Comparison of ENCODE assay signal across 8 cellular contexts in genomic region chr16:21820028-21820907, GRCh38. TPM values are rescaled to one million over a fixed set of nuclear protein-coding genes. Genes with fewer than 3 reads are reported as not detected.
A peak's percentile ranks its signal among the peaks of the same experiment; 100 is the strongest.
DNase-seq lines count a peak whose midpoint lies in the region; TF ChIP-seq lines count a peak whose summit lies in the region.
"Not testable (repeated sequence)": the region's sequence is repeated elsewhere in the genome, so short reads cannot be mapped to it uniquely, and the experiment has no call there.

No MANE protein-coding gene starts in this region.

- H3K4me3 ChIP-seq in MG63 (peak overlapping the region; percentile 83), SJCRH30 (peak overlapping the region; percentile 99), neutrophil (ENCODE audit: low read depth in 1 of 2, low read length in 1 of 2) (peak overlapping the region; percentile 54 to 62)

- not testable (repeated sequence) for H3K9me3 Mint-ChIP-seq in stimulated activated naive CD8-positive, alpha-beta T cell treated with anti-CD3 and anti-CD28 coated beads, Interleukin-15, Interleukin-2, amounts not matched to agents 100 ng/mL and 50 ng/mL, for 24 hours

- peaks cover 24% of the 10 kb centered on the region for H3K36me3 Mint-ChIP-seq in stimulated activated naive CD8-positive, alpha-beta T cell treated with anti-CD3 and anti-CD28 coated beads, Interleukin-15, Interleukin-2, amounts not matched to agents 100 ng/mL and 50 ng/mL, for 24 hours (ENCODE audit: low read depth)

- H3K9me3 ChIP-seq in ES-I3 (ENCODE audit: control insufficient read depth, insufficient read depth, low read length); MG63; SJCRH30 (replicated peaks); neutrophil: not testable (repeated sequence)

- H3K27me3 Mint-ChIP-seq in stimulated activated naive CD8-positive, alpha-beta T cell treated with anti-CD3 and anti-CD28 coated beads, Interleukin-15, Interleukin-2, amounts not matched to agents 100 ng/mL and 50 ng/mL, for 24 hours = not testable (repeated sequence)

- not testable (repeated sequence) for H3K4me1 ChIP-seq in ES-I3 (ENCODE audit: insufficient read depth, low read length); SJCRH30; neutrophil (ENCODE audit: control insufficient read depth in 1 of 2, insufficient read depth in 1 of 2, low read depth in 1 of 2, low read length in 1 of 2)

- not testable (repeated sequence) for TF ChIP-seq CTCF in neutrophil (IDR thresholded peaks at IDR 0.05)

- H3K4me3 Mint-ChIP-seq in stimulated activated naive CD8-positive, alpha-beta T cell treated with anti-CD3 and anti-CD28 coated beads, Interleukin-15, Interleukin-2, amounts not matched to agents 100 ng/mL and 50 ng/mL, for 24 hours = peak overlapping the region; percentile 94

- peak; percentile 65 for DNase-seq in HCEC 1CT
- peak; percentile 82 for DNase-seq in MG63
- peak; percentile 87 to 88 for DNase-seq in SJCRH30
- peak; percentile 69 for DNase-seq in activated naive CD4-positive, alpha-beta T cell treated with Interleukin-2 at 50 U/mL for 16 hours
- peak; percentile 29 for DNase-seq in globus pallidus (ENCODE audit: low spot score)

- peak overlapping the region; percentile 90 for H3K27ac ChIP-seq in SJCRH30
- H3K27ac ChIP-seq in neutrophil = peak overlapping the region; percentile 57

- H3K4me1 Mint-ChIP-seq in stimulated activated naive CD8-positive, alpha-beta T cell treated with anti-CD3 and anti-CD28 coated beads, Interleukin-15, Interleukin-2, amounts not matched to agents 100 ng/mL and 50 ng/mL, for 24 hours (ENCODE audit: low read depth) = peaks cover 23% of the 10 kb centered on the region

- peak overlapping the region; percentile 80 for H3K9ac ChIP-seq in ES-I3 (ENCODE audit: low read depth, low read length)

- peak overlapping the region; percentile 98 for H3K27ac Mint-ChIP-seq in stimulated activated naive CD8-positive, alpha-beta T cell treated with anti-CD3 and anti-CD28 coated beads, Interleukin-15, Interleukin-2, amounts not matched to agents 100 ng/mL and 50 ng/mL, for 24 hours

- H3K36me3 ChIP-seq in ES-I3 (ENCODE audit: insufficient read depth, low read length); MG63; SJCRH30; neutrophil: not testable (repeated sequence)

- H3K27me3 ChIP-seq in MG63, SJCRH30, neutrophil: not testable (repeated sequence)

RNA-seq across cellular contexts. Expression of gene NPIPB4, which starts 37.3 kb away (rescaled TPM):
- total RNA-seq in MG63 (2014; rRNA removed; shearing (Covaris generic); ENCODE audit: low replicate concordance) = 4.2 and 4.9 TPM in 2 replicates
- total RNA-seq in SJCRH30 (2014; rRNA removed; shearing (Covaris generic)) = 19.1 and 23.2 TPM in 2 replicates

Comparison
In these comparisons a context has a peak if more than half of its experiments do, and no peak if none do; other contexts are left out.
1. Peak in every context shown above with its lines: DNase-seq, H3K4me3 ChIP-seq and H3K27ac ChIP-seq.
2. DNase-seq: peak in every context shown above with its lines; median percentile 88 in SJCRH30; 82 in MG63; 69 in activated naive CD4-positive, alpha-beta T cell treated with Interleukin-2 at 50 U/mL for 16 hours; 65 in HCEC 1CT; 29 in globus pallidus.